ENCODE assay signal across 1 cellular context in the genomic region with DNA sequence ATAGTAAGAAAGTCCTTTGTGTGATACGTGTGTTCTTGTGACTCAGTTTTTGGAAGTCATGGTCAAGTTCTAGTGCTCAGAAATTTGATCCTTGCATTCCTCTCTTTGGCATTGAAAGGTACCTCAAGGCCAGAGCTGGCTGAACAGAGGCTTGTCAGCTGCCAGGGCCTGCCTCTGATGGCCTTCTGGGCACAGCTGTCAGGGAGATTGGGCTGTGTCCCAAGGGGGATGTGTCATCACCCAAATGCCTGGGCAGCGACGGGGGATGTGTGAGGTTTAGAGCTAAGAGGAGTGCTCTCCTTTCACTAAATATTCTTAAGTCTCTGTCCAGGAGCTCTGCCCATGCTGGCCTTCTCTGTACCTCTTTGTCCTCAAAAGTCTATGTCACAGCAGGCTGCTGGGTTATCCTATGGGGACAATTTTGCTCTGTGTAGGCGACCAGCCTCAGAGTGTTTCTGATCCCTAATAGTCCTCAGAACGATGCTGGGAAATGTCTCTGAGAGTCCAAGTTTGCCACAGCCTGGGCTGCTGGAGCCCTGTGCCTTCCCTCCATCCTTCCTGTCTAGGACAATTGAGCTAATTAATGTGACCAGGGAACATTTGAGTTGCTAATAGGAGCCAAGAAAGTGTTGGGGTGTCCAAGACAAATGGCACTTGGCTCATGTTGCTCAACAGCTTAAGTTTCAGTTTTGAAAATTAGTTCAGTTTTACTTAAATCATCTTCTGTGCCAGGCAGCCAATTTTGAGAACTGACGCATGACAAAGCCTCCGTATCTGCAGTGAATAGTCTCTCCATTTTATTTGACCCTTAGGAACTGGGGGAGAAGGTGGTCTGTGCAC.
TF ChIP-seq lines count a peak whose summit lies in the region.

No MANE protein-coding gene starts in this region.

TF ChIP-seq in GM23338, 12 proteins besides CTCF, POLR2A, EP300 and RAD21 (continued from another document):
- TF ChIP-seq, protein P1, sequence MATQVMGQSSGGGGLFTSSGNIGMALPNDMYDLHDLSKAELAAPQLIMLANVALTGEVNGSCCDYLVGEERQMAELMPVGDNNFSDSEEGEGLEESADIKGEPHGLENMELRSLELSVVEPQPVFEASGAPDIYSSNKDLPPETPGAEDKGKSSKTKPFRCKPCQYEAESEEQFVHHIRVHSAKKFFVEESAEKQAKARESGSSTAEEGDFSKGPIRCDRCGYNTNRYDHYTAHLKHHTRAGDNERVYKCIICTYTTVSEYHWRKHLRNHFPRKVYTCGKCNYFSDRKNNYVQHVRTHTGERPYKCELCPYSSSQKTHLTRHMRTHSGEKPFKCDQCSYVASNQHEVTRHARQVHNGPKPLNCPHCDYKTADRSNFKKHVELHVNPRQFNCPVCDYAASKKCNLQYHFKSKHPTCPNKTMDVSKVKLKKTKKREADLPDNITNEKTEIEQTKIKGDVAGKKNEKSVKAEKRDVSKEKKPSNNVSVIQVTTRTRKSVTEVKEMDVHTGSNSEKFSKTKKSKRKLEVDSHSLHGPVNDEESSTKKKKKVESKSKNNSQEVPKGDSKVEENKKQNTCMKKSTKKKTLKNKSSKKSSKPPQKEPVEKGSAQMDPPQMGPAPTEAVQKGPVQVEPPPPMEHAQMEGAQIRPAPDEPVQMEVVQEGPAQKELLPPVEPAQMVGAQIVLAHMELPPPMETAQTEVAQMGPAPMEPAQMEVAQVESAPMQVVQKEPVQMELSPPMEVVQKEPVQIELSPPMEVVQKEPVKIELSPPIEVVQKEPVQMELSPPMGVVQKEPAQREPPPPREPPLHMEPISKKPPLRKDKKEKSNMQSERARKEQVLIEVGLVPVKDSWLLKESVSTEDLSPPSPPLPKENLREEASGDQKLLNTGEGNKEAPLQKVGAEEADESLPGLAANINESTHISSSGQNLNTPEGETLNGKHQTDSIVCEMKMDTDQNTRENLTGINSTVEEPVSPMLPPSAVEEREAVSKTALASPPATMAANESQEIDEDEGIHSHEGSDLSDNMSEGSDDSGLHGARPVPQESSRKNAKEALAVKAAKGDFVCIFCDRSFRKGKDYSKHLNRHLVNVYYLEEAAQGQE (IDR thresholded peaks at IDR 0.05; ENCODE audit: unreplicated experiment), result no peak
- TF ChIP-seq EZH2phosphoT487 (IDR thresholded peaks at IDR 0.05; ENCODE audit: unreplicated experiment) (no peak), CREB1 (CRISPR knock-in tag; IDR thresholded peaks at IDR 0.05; ENCODE audit: low read depth) (no peak), ZNF331 (CRISPR knock-in tag; IDR thresholded peaks at IDR 0.05; ENCODE audit: low read depth) (no peak)
